Comparison of ENCODE assay signal across 15 cellular contexts in the genomic region with DNA sequence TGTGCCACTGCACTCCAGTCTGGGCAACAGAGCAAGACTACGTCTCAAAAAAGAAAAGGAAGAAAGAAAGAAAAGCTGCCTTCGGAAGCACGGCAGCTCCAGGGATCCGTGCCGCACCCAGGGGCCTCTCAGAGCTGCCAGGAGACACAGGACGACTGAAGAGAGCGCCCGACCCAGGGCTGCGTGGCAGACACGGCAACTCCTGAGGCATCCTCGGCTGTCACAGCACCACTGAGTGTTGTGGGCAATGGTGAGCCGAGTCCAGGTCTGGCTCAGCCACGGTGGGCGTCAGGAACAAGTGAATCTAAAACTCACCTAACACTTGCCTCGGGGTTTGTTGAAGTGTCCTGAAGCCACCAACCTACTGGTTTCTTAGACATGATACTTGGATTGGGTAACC. TPM values are rescaled to one million over a fixed set of nuclear protein-coding genes. Genes with fewer than 3 reads are reported as not detected.
A peak's percentile ranks its signal among the peaks of the same experiment; 100 is the strongest.
DNase-seq lines count a peak whose midpoint lies in the region; ATAC-seq and TF ChIP-seq lines count a peak whose summit lies in the region.
"Had no signal": no experiment of that assay in that cellular context is flagged by ENCODE, and none has a peak within 500 bp of the region (broad histone marks: within the 10 kb centered on the region; RNA-seq: fewer than 3 reads in every experiment).

No MANE protein-coding gene starts in this region.

- intact Hi-C loops in Right ventricle myocardium inferior (cut with DNase I) (no loop called here), cardiac septum (cut with DNase I) (no loop called here)

- H3K4me1 Mint-ChIP-seq in progenitor cell of endocrine pancreas (ENCODE audit: low read depth): no peaks in the 10 kb centered on the region
- H3K4me1 Mint-ChIP-seq in stimulated activated memory B cell treated with anti-CD40 and anti-IgM and Interleukin-4, amounts not matched to agents 10 μg/mL and 1 μg/mL and 100 μg/mL, for 72 hours: peaks cover 27% of the 10 kb centered on the region

- peaks cover 4% of the 10 kb centered on the region for H3K36me3 Mint-ChIP-seq in progenitor cell of endocrine pancreas (ENCODE audit: insufficient read depth)
- H3K36me3 Mint-ChIP-seq in stimulated activated memory B cell treated with anti-CD40 and anti-IgM and Interleukin-4, amounts not matched to agents 10 μg/mL and 1 μg/mL and 100 μg/mL, for 72 hours: peaks cover 61% of the 10 kb centered on the region

- no peak overlapping the region for H3K4me3 Mint-ChIP-seq in progenitor cell of endocrine pancreas (ENCODE audit: low read depth)
- no peak overlapping the region for H3K4me3 Mint-ChIP-seq in stimulated activated memory B cell treated with anti-CD40 and anti-IgM and Interleukin-4, amounts not matched to agents 10 μg/mL and 1 μg/mL and 100 μg/mL, for 72 hours
- H3K4me3 Mint-ChIP-seq: B cell; CD4-positive, CD25-positive, alpha-beta regulatory T cell; CD8-positive, alpha-beta T cell had no signal

- peak overlapping the region; percentile 85 for H3K27ac Mint-ChIP-seq in progenitor cell of endocrine pancreas
- H3K27ac Mint-ChIP-seq in stimulated activated memory B cell treated with anti-CD40 and anti-IgM and Interleukin-4, amounts not matched to agents 10 μg/mL and 1 μg/mL and 100 μg/mL, for 72 hours: peak overlapping the region; percentile 30
- H3K27ac Mint-ChIP-seq: B cell; CD8-positive, alpha-beta T cell had no signal

- no peaks in the 10 kb centered on the region for H3K9me3 Mint-ChIP-seq in progenitor cell of endocrine pancreas (ENCODE audit: low read depth)
- no peaks in the 10 kb centered on the region for H3K9me3 Mint-ChIP-seq in stimulated activated memory B cell treated with anti-CD40 and anti-IgM and Interleukin-4, amounts not matched to agents 10 μg/mL and 1 μg/mL and 100 μg/mL, for 72 hours
- H3K9me3 Mint-ChIP-seq: CD4-positive, CD25-positive, alpha-beta regulatory T cell; CD8-positive, alpha-beta T cell had no signal

- no peak for ATAC-seq in Right ventricle myocardium inferior
- ATAC-seq in stimulated activated memory B cell treated with anti-CD40 and anti-IgM and Interleukin-4, amounts not matched to agents 10 μg/mL and 1 μg/mL and 100 μg/mL, for 72 hours: no peak
- ATAC-seq: CD8-positive, alpha-beta T cell had no signal

- no peaks in the 10 kb centered on the region for H3K27me3 Mint-ChIP-seq in progenitor cell of endocrine pancreas
- no peaks in the 10 kb centered on the region for H3K27me3 Mint-ChIP-seq in stimulated activated memory B cell treated with anti-CD40 and anti-IgM and Interleukin-4, amounts not matched to agents 10 μg/mL and 1 μg/mL and 100 μg/mL, for 72 hours
- H3K27me3 Mint-ChIP-seq: B cell; CD4-positive, CD25-positive, alpha-beta regulatory T cell had no signal

- peak; percentile 35 for DNase-seq in Right ventricle myocardium inferior (ENCODE audit: missing footprints)
- DNase-seq in cardiac septum (ENCODE audit: low spot score): no peak
- DNase-seq in progenitor cell of endocrine pancreas (ENCODE audit: low spot score, unreplicated experiment): no peak
- no peak for DNase-seq in stimulated activated CD4-positive, alpha-beta T cell treated with anti-CD3 and anti-CD28 coated beads, Interleukin-2, amount 100 ng/mL, for 24 hours
- DNase-seq in NCI-H187 (lab: John Stamatoyannopoulos, UW): no peak
- DNase-seq: Caco-2; CD4-positive, CD25-positive, alpha-beta regulatory T cell; CD8-positive, alpha-beta T cell; DMS153; DND-41; GM23248; H7; HCEC 1CT had no signal

- TF ChIP-seq CTCF in progenitor cell of endocrine pancreas (IDR thresholded peaks at IDR 0.05; ENCODE audit: unreplicated experiment): no peak

RNA-seq across cellular contexts. Expression of a gene that starts 28.8 kb away (rescaled TPM):
- total RNA-seq in Right ventricle myocardium inferior: 1.6 TPM
- 0.81 TPM for total RNA-seq in cardiac septum
- 3.8 TPM in 2 replicates for total RNA-seq in progenitor cell of endocrine pancreas
- total RNA-seq: B cell; CD4-positive, CD25-positive, alpha-beta regulatory T cell; CD8-positive, alpha-beta T cell; GM23248 had no signal

RNA-seq across cellular contexts. Expression of a gene that starts 31.3 kb away (rescaled TPM):
- total RNA-seq in Right ventricle myocardium inferior (9.3 TPM), cardiac septum (2.8 TPM), progenitor cell of endocrine pancreas (6.0 and 6.5 TPM in 2 replicates)
- total RNA-seq: CD4-positive, CD25-positive, alpha-beta regulatory T cell; CD8-positive, alpha-beta T cell had no signal

RNA-seq across cellular contexts. Expression of a gene that starts 36.0 kb away (rescaled TPM):
- total RNA-seq in Right ventricle myocardium inferior: 15.4 TPM
- 31.4 TPM for total RNA-seq in cardiac septum
- 2.4 TPM in 2 replicates for total RNA-seq in progenitor cell of endocrine pancreas
- total RNA-seq: B cell; CD4-positive, CD25-positive, alpha-beta regulatory T cell; CD8-positive, alpha-beta T cell had no signal

RNA-seq across cellular contexts. Expression of a gene that starts 40.8 kb away (rescaled TPM):
- total RNA-seq in Right ventricle myocardium inferior (12.8 TPM), cardiac septum (13.5 TPM), progenitor cell of endocrine pancreas (33.6 and 34.4 TPM in 2 replicates)

RNA-seq across cellular contexts. Expression of a gene that starts 58.6 kb away (rescaled TPM):
- total RNA-seq in Right ventricle myocardium inferior (83.1 TPM), cardiac septum (60.1 TPM), progenitor cell of endocrine pancreas (82.7 and 85.3 TPM in 2 replicates)
